8 cellular contexts compared by ENCODE assay signal in the genomic region with DNA sequence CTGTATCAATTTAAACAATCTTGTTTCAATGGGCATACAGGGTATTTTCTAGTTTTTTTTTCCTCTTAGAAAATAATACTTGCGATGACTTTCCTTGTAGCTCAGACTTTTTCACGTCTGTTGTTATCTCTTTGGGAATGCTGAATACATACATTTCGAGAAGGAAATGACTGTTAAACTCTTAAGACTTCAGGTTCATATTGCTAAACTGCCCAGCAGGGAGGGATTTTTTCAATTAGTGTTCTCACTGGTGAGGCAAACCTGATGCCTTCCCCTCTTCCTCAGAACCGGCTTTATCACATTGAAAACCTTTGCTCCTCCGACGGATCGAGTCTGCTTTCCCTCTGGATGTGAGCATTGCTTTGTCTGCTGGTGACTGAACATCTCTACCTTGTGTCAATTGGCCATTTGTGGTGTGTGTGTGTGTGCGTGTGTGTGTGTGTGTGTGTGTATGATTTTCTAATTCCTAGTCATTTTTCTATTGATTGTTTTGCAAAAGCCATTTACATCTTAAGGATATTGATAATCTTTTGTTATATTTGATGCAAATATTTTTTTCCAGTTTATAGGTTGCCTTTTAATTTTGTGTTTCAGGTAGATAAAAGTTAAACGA. TPM values are rescaled to one million over a fixed set of nuclear protein-coding genes. Genes with fewer than 3 reads are reported as not detected.
DNase-seq lines count a peak whose midpoint lies in the region; ATAC-seq and TF ChIP-seq lines count a peak whose summit lies in the region.

No MANE protein-coding gene starts in this region.

- DNase-seq in RKO (ENCODE audit: low spot score), result peak; percentile 48
- DNase-seq in central memory CD8-positive, alpha-beta T cell (ENCODE audit: low spot score in 2 of 2), result no peak
- DNase-seq in NCI-H146 (lab: John Stamatoyannopoulos, UW), result no peak
- no peak for DNase-seq in neuronal stem cell (ENCODE audit: low spot score)

- peaks cover 3 to 99% of the 10 kb centered on the region in 2 donors for H3K36me3 ChIP-seq in neuronal stem cell (replicated peaks in 1 of 2; ENCODE audit: control insufficient read depth in 2 of 2, insufficient read depth in 2 of 2, low read length in 2 of 2)

- no peak overlapping the region for H2BK120ac ChIP-seq in neuronal stem cell (ENCODE audit: low read depth, low read length)

- peak overlapping the region; percentile 100 for H3K27ac Mint-ChIP-seq in central memory CD8-positive, alpha-beta T cell (ENCODE audit: low read depth)

- no peak overlapping the region for H4K8ac ChIP-seq in neuronal stem cell (ENCODE audit: low read depth, low read length)

- H3K9ac ChIP-seq in neuronal stem cell (ENCODE audit: low read depth, low read length, poor library complexity), result no peak overlapping the region

- TF ChIP-seq POLR2A in GM18505 (IDR thresholded peaks at IDR 0.05; ENCODE audit: borderline replicate concordance, extremely low read depth, insufficient read depth, insufficient read length), result peak; percentile 52

- H3K27me3 Mint-ChIP-seq in central memory CD8-positive, alpha-beta T cell, result no peaks in the 10 kb centered on the region

- no peak overlapping the region for H2BK12ac ChIP-seq in neuronal stem cell (ENCODE audit: low read length)

- H3K36me3 Mint-ChIP-seq in central memory CD8-positive, alpha-beta T cell (ENCODE audit: insufficient read depth), result peaks cover 63% of the 10 kb centered on the region

- H3K4me3 ChIP-seq in mononuclear cell (ENCODE audit: low read length), result peak overlapping the region; percentile 11
- H3K4me3 ChIP-seq in neuronal stem cell (ENCODE audit: low read length in 2 of 2), result peak overlapping the region in 1 of 2 donors; percentile 26

- H2BK15ac ChIP-seq in neuronal stem cell (ENCODE audit: low read length), result no peak overlapping the region

- peaks cover 87% of the 10 kb centered on the region for H3K4me1 Mint-ChIP-seq in central memory CD8-positive, alpha-beta T cell

- H3K18ac ChIP-seq in neuronal stem cell (ENCODE audit: low read length), result no peak overlapping the region

- H3K14ac ChIP-seq in neuronal stem cell (ENCODE audit: low read length), result no peak overlapping the region

- no peak for ATAC-seq in GM18505 (IDR thresholded peaks at IDR 0.05; ENCODE audit: unreplicated experiment)
- ATAC-seq in central memory CD8-positive, alpha-beta T cell (replicated peaks; ENCODE audit: extremely low read depth, poor library complexity, severe bottlenecking), result no peak
- no peak for ATAC-seq in HG03280 (IDR thresholded peaks at IDR 0.05; ENCODE audit: unreplicated experiment)
- no peak for ATAC-seq in GM18511 (IDR thresholded peaks at IDR 0.05; ENCODE audit: unreplicated experiment)

- H3K4me3 Mint-ChIP-seq in central memory CD8-positive, alpha-beta T cell, result peak overlapping the region; percentile 100

- no peak overlapping the region for H3K4ac ChIP-seq in neuronal stem cell (ENCODE audit: low read length)

- H3K4me1 ChIP-seq in mononuclear cell (ENCODE audit: insufficient read depth, low read length) (peaks cover 64% of the 10 kb centered on the region), neuronal stem cell (ENCODE audit: control insufficient read depth in 2 of 2, insufficient read depth in 1 of 2, low read depth in 1 of 2, low read length in 2 of 2) (peaks cover 11 to 40% of the 10 kb centered on the region in 2 donors)

- H3K27me3 ChIP-seq in mononuclear cell (ENCODE audit: insufficient read depth, low read length) (no peaks in the 10 kb centered on the region), neuronal stem cell (ENCODE audit: control insufficient read depth in 3 of 3, insufficient read depth in 3 of 3, low read depth in 1 of 3, low read length in 3 of 3) (no peaks in the 10 kb centered on the region)

- no peak overlapping the region for H3K23ac ChIP-seq in neuronal stem cell (ENCODE audit: low read depth, low read length, poor library complexity)

- H4K91ac ChIP-seq in neuronal stem cell (ENCODE audit: low read depth, low read length, poor library complexity), result no peak overlapping the region

- no CpG with 5 or more reads among the region's 9 CpGs for WGBS in neuronal stem cell (ENCODE audit: extremely low coverage in 2 of 2, insufficient read length in 2 of 2, insufficient replicate concordance in 1 of 2), 2 donors

- no peak overlapping the region for H3K4me2 ChIP-seq in neuronal stem cell (ENCODE audit: insufficient read depth, low read length, poor library complexity, severe bottlenecking)

- H2AK5ac ChIP-seq in neuronal stem cell (ENCODE audit: low read depth, low read length), result no peak overlapping the region

- H3K9me3 Mint-ChIP-seq in central memory CD8-positive, alpha-beta T cell, result no peaks in the 10 kb centered on the region

- H3K9me3 ChIP-seq in mononuclear cell (ENCODE audit: low read depth, low read length) (no peaks in the 10 kb centered on the region), neuronal stem cell (replicated peaks in 1 of 2; ENCODE audit: control insufficient read depth in 2 of 2, insufficient read depth in 1 of 2, low read depth in 1 of 2, low read length in 2 of 2) (no peaks in the 10 kb centered on the region)

- H3K79me1 ChIP-seq in neuronal stem cell (ENCODE audit: low read depth, low read length), result no peaks in the 10 kb centered on the region

- no peak overlapping the region for H2AFZ ChIP-seq in neuronal stem cell (ENCODE audit: low read length)

- H3K27ac ChIP-seq in neuronal stem cell (replicated peaks; ENCODE audit: low read length), result no peak overlapping the region

- no peak overlapping the region for H2BK5ac ChIP-seq in neuronal stem cell (ENCODE audit: low read length)

RNA-seq across cellular contexts. Expression of gene NEAT1, which starts 6.6 kb away (rescaled TPM):
- 198 TPM for total RNA-seq in mononuclear cell
- polyA plus RNA-seq in neuronal stem cell (2013, experiment 1 of 2), result 2.0 TPM
- polyA plus RNA-seq in neuronal stem cell (2013, experiment 2 of 2), result 2.5 TPM

RNA-seq across cellular contexts. Expression of gene FRMD8, which starts 42.7 kb away (rescaled TPM):
- total RNA-seq in mononuclear cell, result 23.1 TPM
- 5.9 TPM for polyA plus RNA-seq in neuronal stem cell (2013, experiment 1 of 2)
- 6.1 TPM for polyA plus RNA-seq in neuronal stem cell (2013, experiment 2 of 2)

RNA-seq across cellular contexts. Expression of gene SLC25A45, which starts 46.7 kb away (rescaled TPM):
- 12.6 TPM for total RNA-seq in mononuclear cell
- 0.43 TPM for polyA plus RNA-seq in neuronal stem cell (2013, experiment 1 of 2)
- 0.32 TPM for polyA plus RNA-seq in neuronal stem cell (2013, experiment 2 of 2)
